8 cellular contexts compared by ENCODE assay signal in genomic region chr1:23559985-23560755, GRCh38. TPM values are rescaled to one million over a fixed set of nuclear protein-coding genes. Genes with fewer than 3 reads are reported as not detected.
DNase-seq lines count a peak whose midpoint lies in the region; ATAC-seq and TF ChIP-seq lines count a peak whose summit lies in the region.

No MANE protein-coding gene starts in this region.

- H3K27me3 ChIP-seq in DOHH2 (ENCODE audit: control insufficient read depth, low read length): no peaks in the 10 kb centered on the region; the same call in 1 of the 2 replicates
- no peaks in the 10 kb centered on the region for H3K27me3 ChIP-seq in ectodermal cell (ENCODE audit: control insufficient read depth, insufficient read depth, low read length, poor library complexity, severe bottlenecking)
- no peaks in the 10 kb centered on the region for H3K27me3 ChIP-seq in neuron (ENCODE audit: insufficient read depth, low read length)

- peak overlapping the region; percentile 93 for H3K4me3 ChIP-seq in DOHH2 (ENCODE audit: low read length)
- H3K4me3 ChIP-seq in ectodermal cell (ENCODE audit: insufficient read depth, low read depth, low read length): peak overlapping the region; percentile 87
- peak overlapping the region; percentile 90 for H3K4me3 ChIP-seq in neuron (ENCODE audit: low read length)

- no peaks in the 10 kb centered on the region for H3K9me2 ChIP-seq in DOHH2 (replicated peaks; ENCODE audit: control insufficient read depth, low read length)

- no peak for TF ChIP-seq CTCF in DOHH2 (IDR thresholded peaks at IDR 0.05; ENCODE audit: low read depth, low read length, poor library complexity, severe bottlenecking)

- no peaks in the 10 kb centered on the region for H3K9me3 ChIP-seq in DOHH2 (ENCODE audit: control insufficient read depth, insufficient read depth, low read length)
- H3K9me3 ChIP-seq in ectodermal cell (ENCODE audit: control insufficient read depth, low read length): no peaks in the 10 kb centered on the region
- H3K9me3 ChIP-seq in neuron (ENCODE audit: low read length): no peaks in the 10 kb centered on the region

- H4K20me1 ChIP-seq in DOHH2 (ENCODE audit: control insufficient read depth, insufficient read depth, low read depth, low read length): peaks cover 20% of the 10 kb centered on the region

- H3K36me3 ChIP-seq in DOHH2 (ENCODE audit: control insufficient read depth, low read length) (peaks cover 40% of the 10 kb centered on the region), ectodermal cell (ENCODE audit: control insufficient read depth, insufficient read depth, low read length) (peaks cover 13% of the 10 kb centered on the region), neuron (ENCODE audit: insufficient read depth, low read length) (peaks cover 2% of the 10 kb centered on the region)

- H3K4me2 ChIP-seq in DOHH2 (ENCODE audit: low read length): peak overlapping the region; percentile 93

- ATAC-seq in GM18870 (IDR thresholded peaks at IDR 0.05; ENCODE audit: unreplicated experiment): no peak
- ATAC-seq in GM19463 (IDR thresholded peaks at IDR 0.05; ENCODE audit: unreplicated experiment): no peak
- ATAC-seq in HG03039 (IDR thresholded peaks at IDR 0.05; ENCODE audit: unreplicated experiment): no peak

- peak; percentile 92 for DNase-seq in NCI-H2227 treated with DMSO at 0.1 percent for 48 hours (lab: John Stamatoyannopoulos, UW)
- DNase-seq in activated CD4-positive, CD25-positive, alpha-beta regulatory T cell (lab: John Stamatoyannopoulos, UW): no peak

- WGBS in ectodermal cell, 2 experiments: 26 to 31% methylated on average over 6 of the region's 6 CpGs

- H3F3A ChIP-seq in DOHH2 (ENCODE audit: control insufficient read depth, insufficient read depth): peaks cover 57% of the 10 kb centered on the region

- no peak overlapping the region for H2AFZ ChIP-seq in neuron (ENCODE audit: low read depth, low read length)

- peaks cover 38% of the 10 kb centered on the region for H3K79me2 ChIP-seq in DOHH2 (ENCODE audit: control insufficient read depth, low read length)

- H3K4me1 ChIP-seq in DOHH2 (ENCODE audit: control insufficient read depth, low read length) (peaks cover 65% of the 10 kb centered on the region), ectodermal cell (ENCODE audit: control insufficient read depth, insufficient read depth, low read length) (peaks cover 71% of the 10 kb centered on the region), neuron (ENCODE audit: insufficient read depth, low read length) (peaks cover 61% of the 10 kb centered on the region)

- H3K27ac ChIP-seq in DOHH2 (ENCODE audit: low read depth, low read length) (peak overlapping the region; percentile 45), ectodermal cell (ENCODE audit: insufficient read depth, low read depth, low read length, poor library complexity, severe bottlenecking) (peak overlapping the region; percentile 100)

RNA-seq across cellular contexts. Expression of gene ID3, which starts 0.9 kb away (rescaled TPM):
- 294 TPM for polyA plus RNA-seq in ectodermal cell (2013, experiment 1 of 4)
- 317 TPM for polyA plus RNA-seq in ectodermal cell (2013, experiment 2 of 4)
- 408 TPM for polyA plus RNA-seq in ectodermal cell (2013, experiment 3 of 4)
- polyA plus RNA-seq in ectodermal cell (2013, experiment 4 of 4): 442 TPM

RNA-seq across cellular contexts. Expression of gene E2F2, which starts 29.1 kb away (rescaled TPM):
- 8.1 TPM for polyA plus RNA-seq in ectodermal cell (2013, experiment 1 of 4)
- polyA plus RNA-seq in ectodermal cell (2013, experiment 2 of 4): 8.1 TPM
- 4.9 TPM for polyA plus RNA-seq in ectodermal cell (2013, experiment 3 of 4)
- polyA plus RNA-seq in ectodermal cell (2013, experiment 4 of 4): 5.3 TPM
